Comparison of ENCODE assay signal across 11 cellular contexts in genomic region chr11:122098223-122098980, GRCh38. TPM values are rescaled to one million over a fixed set of nuclear protein-coding genes. Genes with fewer than 3 reads are reported as not detected.
DNase-seq lines count a peak whose midpoint lies in the region; ATAC-seq and TF ChIP-seq lines count a peak whose summit lies in the region.
"Had no signal": no experiment of that assay in that cellular context is flagged by ENCODE, and none has a peak within 500 bp of the region (broad histone marks: within the 10 kb centered on the region; RNA-seq: fewer than 3 reads in every experiment).

No MANE protein-coding gene starts in this region.

- H3K27me3 Mint-ChIP-seq in activated naive CD8-positive, alpha-beta T cell treated with anti-CD3 and anti-CD28 coated beads, Interleukin-2, amount 50 U/mL, for 24 hours = peaks cover 38% of the 10 kb centered on the region

- H3K9me2 ChIP-seq in PC-9 (ENCODE audit: insufficient read depth) = peaks cover 5% of the 10 kb centered on the region; the same call in 1 of the 2 replicates

- H3K79me2 ChIP-seq in osteoblast (ENCODE audit: insufficient read depth, low read length) (peaks cover 98% of the 10 kb centered on the region), PC-9 (ENCODE audit: low read depth) (no peaks in the 10 kb centered on the region)

- H3K4me2 ChIP-seq in osteoblast (ENCODE audit: insufficient read depth, low read length) = peak overlapping the region; percentile 78
- no peak overlapping the region for H3K4me2 ChIP-seq in PC-9

- WGBS in heart right ventricle, 2 donors = 38 to 46% methylated on average over 8 of the region's 8 CpGs
- WGBS in esophagus squamous epithelium, 2 donors = 41% methylated on average over 8 of the region's 8 CpGs

- CTCF ChIA-PET in PC-9 (lab: Charles Lee) = no interaction called here

- peaks cover 0 to 34% (median 14%) of the 10 kb centered on the region in 9 donors for H3K4me1 ChIP-seq in heart right ventricle
- peaks cover 2 to 40% (median 4%) of the 10 kb centered on the region in 3 donors for H3K4me1 ChIP-seq in esophagus squamous epithelium
- peaks cover 64% of the 10 kb centered on the region for H3K4me1 ChIP-seq in osteoblast (ENCODE audit: insufficient read depth, low read length)
- H3K4me1 ChIP-seq in PC-9 (replicated peaks; ENCODE audit: insufficient read depth) = no peaks in the 10 kb centered on the region

- intact Hi-C loops in heart right ventricle (cut with DNase I) (loop anchor here in 1 of 10 donors (10.0 kb wide), 1 partner anchor 74 kb away; no protein-coding TSS in a partner anchor), left ventricle myocardium superior (cut with micrococcal nuclease) (no loop called here), esophagus squamous epithelium (cut with DNase I) (no loop called here), PC-9 (cut with micrococcal nuclease; ENCODE audit: unreplicated experiment) (no loop called here)

- H3K27ac ChIP-seq in heart right ventricle (peak overlapping the region in 7 of 10 donors; percentile 86 to 96 (median 91)), esophagus squamous epithelium (peak overlapping the region; percentile 70 to 87 (median 84)), osteoblast (ENCODE audit: low read depth, low read length) (peak overlapping the region; percentile 70), PC-9 (no peak overlapping the region)

- POLR2A ChIA-PET in PC-9 (lab: Charles Lee; ENCODE audit: unreplicated experiment) = no interaction called here

- H3K27ac Mint-ChIP-seq in activated naive CD8-positive, alpha-beta T cell treated with anti-CD3 and anti-CD28 coated beads, Interleukin-2, amount 50 U/mL, for 24 hours = no peak overlapping the region
- H3K27ac Mint-ChIP-seq: activated naive CD4-positive, alpha-beta T cell treated with anti-CD3 and anti-CD28 coated beads for 36 hours had no signal

- peaks cover 8% of the 10 kb centered on the region for H3K4me1 Mint-ChIP-seq in activated naive CD8-positive, alpha-beta T cell treated with anti-CD3 and anti-CD28 coated beads, Interleukin-2, amount 50 U/mL, for 24 hours

- no peaks in the 10 kb centered on the region for H3K36me3 ChIP-seq in heart right ventricle
- H3K36me3 ChIP-seq in esophagus squamous epithelium = no peaks in the 10 kb centered on the region
- H3K36me3 ChIP-seq in osteoblast (ENCODE audit: insufficient read depth, low read length) = peaks cover 77% of the 10 kb centered on the region
- peaks cover 9% of the 10 kb centered on the region; the same call in 1 of the 2 replicates for H3K36me3 ChIP-seq in PC-9 (ENCODE audit: low read depth)

- no peaks in the 10 kb centered on the region for H3F3A ChIP-seq in PC-9 (ENCODE audit: insufficient read depth, low read depth)

- H2AFZ ChIP-seq in osteoblast (ENCODE audit: low read length) (no peak overlapping the region), PC-9 (no peak overlapping the region)

- H3K4me3 Mint-ChIP-seq in activated naive CD8-positive, alpha-beta T cell treated with anti-CD3 and anti-CD28 coated beads, Interleukin-2, amount 50 U/mL, for 24 hours = no peak overlapping the region
- H3K4me3 Mint-ChIP-seq: activated naive CD4-positive, alpha-beta T cell treated with anti-CD3 and anti-CD28 coated beads for 36 hours had no signal

- ATAC-seq in heart right ventricle (no peak), left ventricle myocardium superior (no peak)
- no peak for ATAC-seq in activated naive CD8-positive, alpha-beta T cell treated with anti-CD3 and anti-CD28 coated beads, Interleukin-2, amount 50 U/mL, for 24 hours

- TF ChIP-seq CTCF in heart right ventricle (IDR thresholded peaks at IDR 0.05) = no peak
- no peak for TF ChIP-seq CTCF in esophagus squamous epithelium (IDR thresholded peaks at IDR 0.05)
- no peak for TF ChIP-seq CTCF in osteoblast (IDR thresholded peaks at IDR 0.05; ENCODE audit: extremely low read depth, low read depth, low read length)
- TF ChIP-seq CTCF in PC-9 (conservative IDR thresholded peaks at IDR 0.05) = no peak

- H3K36me3 Mint-ChIP-seq in activated naive CD8-positive, alpha-beta T cell treated with anti-CD3 and anti-CD28 coated beads, Interleukin-2, amount 50 U/mL, for 24 hours (ENCODE audit: low read depth) = no peaks in the 10 kb centered on the region

- peaks cover 0 to 58% (median 25%) of the 10 kb centered on the region in 7 donors for H3K27me3 ChIP-seq in heart right ventricle
- H3K27me3 ChIP-seq in esophagus squamous epithelium = peaks cover 0 to 46% (median 0%) of the 10 kb centered on the region in 4 donors
- no peaks in the 10 kb centered on the region for H3K27me3 ChIP-seq in osteoblast (ENCODE audit: insufficient read depth, low read length)
- no peaks in the 10 kb centered on the region for H3K27me3 ChIP-seq in PC-9 (ENCODE audit: insufficient read depth, low read depth)

- H3K4me3 ChIP-seq in heart right ventricle (peak overlapping the region in 9 of 10 donors; percentile 48 to 68 (median 59)), esophagus squamous epithelium (peak overlapping the region; percentile 32 to 69 (median 52)), osteoblast (ENCODE audit: insufficient read depth, low read length) (peak overlapping the region; percentile 86), PC-9 (no peak overlapping the region)

- no peak for TF ChIP-seq POLR2A in esophagus squamous epithelium (IDR thresholded peaks at IDR 0.05)

- DNase-seq in heart right ventricle (no peak), left ventricle myocardium superior (no peak), esophagus squamous epithelium (lab: John Stamatoyannopoulos, UW) (no peak), osteoblast (ENCODE audit: insufficient read length, low spot score, missing footprints) (no peak), germinal center (ENCODE audit: low spot score) (no peak), PC-9 (no peak), NCI-H187 treated with DMSO at 0.1 percent for 48 hours (lab: John Stamatoyannopoulos, UW) (no peak)
- DNase-seq in activated naive CD8-positive, alpha-beta T cell treated with anti-CD3 and anti-CD28 coated beads, Interleukin-2, amount 50 U/mL, for 24 hours = no peak
- DNase-seq: activated CD4-positive, alpha-beta T cell treated with anti-CD3 and anti-CD28 coated beads, Interleukin-2, amount 50 U/mL, for 1 hour; activated naive CD4-positive, alpha-beta T cell treated with anti-CD3 and anti-CD28 coated beads for 36 hours; SIG-M5 had no signal

- no peaks in the 10 kb centered on the region for H3K9me3 ChIP-seq in heart right ventricle
- H3K9me3 ChIP-seq in esophagus squamous epithelium = no peaks in the 10 kb centered on the region
- no peaks in the 10 kb centered on the region for H3K9me3 ChIP-seq in osteoblast (ENCODE audit: low read depth, low read length)
- 0 out of 2 replicates have a peak, but pooled peaks cover 3% of the 10 kb centered on the region for H3K9me3 ChIP-seq in PC-9 (ENCODE audit: insufficient read depth, low read depth)

- H4K20me1 ChIP-seq in osteoblast (ENCODE audit: insufficient read depth, low read length) (peaks cover 61% of the 10 kb centered on the region), PC-9 (ENCODE audit: insufficient read depth) (peaks cover 6% of the 10 kb centered on the region; the same call in 1 of the 2 replicates)

- H3K9me3 Mint-ChIP-seq in activated naive CD8-positive, alpha-beta T cell treated with anti-CD3 and anti-CD28 coated beads, Interleukin-2, amount 50 U/mL, for 24 hours = peaks cover 4% of the 10 kb centered on the region
- H3K9me3 Mint-ChIP-seq: activated naive CD4-positive, alpha-beta T cell treated with anti-CD3 and anti-CD28 coated beads for 36 hours had no signal

- no TSS peak for BruUV-seq in PC-9 (replicated peaks; lab: Mats Ljungman, UMichigan)

RNA-seq across cellular contexts. Expression of gene BLID, which starts 17.6 kb away (rescaled TPM):
- under 1 TPM in 1 of 10 donors, not detected in 9; 0.70 TPM for total RNA-seq in heart right ventricle
- polyA plus RNA-seq in heart right ventricle = not detected
- total RNA-seq in left ventricle myocardium superior = not detected
- not detected for total RNA-seq in esophagus squamous epithelium
- 18.1 and 20.0 TPM in 2 replicates for total RNA-seq in osteoblast
- 1.8 and 2.0 TPM in 2 replicates for total RNA-seq in PC-9 (2021)
- total RNA-seq: activated naive CD4-positive, alpha-beta T cell treated with anti-CD3 and anti-CD28 coated beads for 36 hours had no signal
